ENCODE assay signal across 1 cellular context in genomic region chr17:15465045-15465701, GRCh38.
TF ChIP-seq lines count a peak whose summit lies in the region.

No MANE protein-coding gene starts in this region.

TF ChIP-seq in HEK293T, 16 proteins besides CTCF, POLR2A, EP300 and RAD21 (continued from another document):
- TF ChIP-seq TARDBP (IDR thresholded peaks at IDR 0.05) (no peak; the same call in 1 of the 2 replicates), CTBP1 (IDR thresholded peaks at IDR 0.05; ENCODE audit: borderline replicate concordance) (0 out of 2 replicates have a peak, but pooled peaks have one; percentile 26), NFRKB (IDR thresholded peaks at IDR 0.05) (no peak)
